ENCODE assay signal across 8 cellular contexts in genomic region chr4:69823481-69824186, GRCh38. TPM values are rescaled to one million over a fixed set of nuclear protein-coding genes. Genes with fewer than 3 reads are reported as not detected.
DNase-seq lines count a peak whose midpoint lies in the region; ATAC-seq and TF ChIP-seq lines count a peak whose summit lies in the region.

No MANE protein-coding gene starts in this region.

- H3K9me3 ChIP-seq in body of pancreas: no peaks in the 10 kb centered on the region

- ATAC-seq in GM19468 (IDR thresholded peaks at IDR 0.05; ENCODE audit: extremely low read depth, unreplicated experiment) (peak; percentile 93), HG03558 (IDR thresholded peaks at IDR 0.05; ENCODE audit: extremely low read depth, unreplicated experiment) (peak; percentile 84), body of pancreas (peak; percentile 97), natural killer cell (peak; percentile 84 to 99 (median 97))

- H3K9me3 Mint-ChIP-seq in natural killer cell (no peaks in the 10 kb centered on the region), glutamatergic neuron (ENCODE audit: unreplicated experiment) (no peaks in the 10 kb centered on the region), endothelial cell (ENCODE audit: unreplicated experiment) (no peaks in the 10 kb centered on the region)

- H3K36me3 Mint-ChIP-seq in natural killer cell: no peaks in the 10 kb centered on the region
- no peaks in the 10 kb centered on the region for H3K36me3 Mint-ChIP-seq in glutamatergic neuron (ENCODE audit: unreplicated experiment)
- H3K36me3 Mint-ChIP-seq in endothelial cell (ENCODE audit: low read depth, unreplicated experiment): no peaks in the 10 kb centered on the region

- no peaks in the 10 kb centered on the region for H3K36me3 ChIP-seq in body of pancreas (replicated peaks in 1 of 2; ENCODE audit: insufficient read depth in 1 of 2, low read depth in 2 of 2)

- H3K27ac ChIP-seq in body of pancreas: peak overlapping the region; percentile 39 to 48 (median 44)

- DNase-seq in ELR (ENCODE audit: low read depth) (peak; percentile 6), RKO (ENCODE audit: low spot score) (peak; percentile 46), body of pancreas (peak; percentile 71 to 85 (median 78)), natural killer cell (no peak), glutamatergic neuron (no peak), endothelial cell (ENCODE audit: low spot score) (no peak)

- WGBS in body of pancreas, 2 donors: 37 to 39% methylated on average over 8 of the region's 8 CpGs

- peak overlapping the region in 1 of 2 donors; percentile 46 for H3K27ac Mint-ChIP-seq in natural killer cell
- H3K27ac Mint-ChIP-seq in glutamatergic neuron (ENCODE audit: unreplicated experiment): no peak overlapping the region
- H3K27ac Mint-ChIP-seq in endothelial cell (ENCODE audit: unreplicated experiment): no peak overlapping the region

- H3K4me1 Mint-ChIP-seq in natural killer cell (peaks cover 21 to 28% of the 10 kb centered on the region in 2 donors), glutamatergic neuron (ENCODE audit: low read depth, unreplicated experiment) (no peaks in the 10 kb centered on the region), endothelial cell (ENCODE audit: unreplicated experiment) (no peaks in the 10 kb centered on the region)

- TF ChIP-seq POLR2A in body of pancreas (IDR thresholded peaks at IDR 0.05): no peak

- intact Hi-C loops in body of pancreas (cut with DNase I): no loop called here
- intact Hi-C loops in natural killer cell (cut with micrococcal nuclease): loop anchor here (1.0 to 2.0 kb wide), 2 partner anchors 57 to 134 kb away; no protein-coding TSS in a partner anchor

- H3K27me3 Mint-ChIP-seq in natural killer cell (ENCODE audit: low read depth in 2 of 2): no peaks in the 10 kb centered on the region
- H3K27me3 Mint-ChIP-seq in glutamatergic neuron (ENCODE audit: unreplicated experiment): no peaks in the 10 kb centered on the region
- H3K27me3 Mint-ChIP-seq in endothelial cell (ENCODE audit: unreplicated experiment): no peaks in the 10 kb centered on the region

- H3K27me3 ChIP-seq in body of pancreas: no peaks in the 10 kb centered on the region

- H3K4me3 Mint-ChIP-seq in natural killer cell: no peak overlapping the region
- no peak overlapping the region for H3K4me3 Mint-ChIP-seq in glutamatergic neuron (ENCODE audit: unreplicated experiment)
- H3K4me3 Mint-ChIP-seq in endothelial cell (ENCODE audit: unreplicated experiment): no peak overlapping the region

- no peak overlapping the region for H3K4me3 ChIP-seq in body of pancreas

- peaks cover 12% of the 10 kb centered on the region for H3K4me1 ChIP-seq in body of pancreas

- peak in 6 of 7 experiments; percentile 39 to 81 (median 76) for TF ChIP-seq CTCF in body of pancreas (IDR thresholded peaks at IDR 0.05)
- TF ChIP-seq CTCF in natural killer cell (IDR thresholded peaks at IDR 0.05): peak; percentile 68
- TF ChIP-seq CTCF in glutamatergic neuron (IDR thresholded peaks at IDR 0.05; ENCODE audit: partially characterized antibody, unreplicated experiment): no peak
- no peak for TF ChIP-seq CTCF in endothelial cell (IDR thresholded peaks at IDR 0.05; ENCODE audit: unreplicated experiment)

RNA-seq across cellular contexts. Expression of gene SULT1E1, which starts 36.3 kb away (rescaled TPM):
- total RNA-seq in body of pancreas (1 to 10 TPM in 1 of 2 donors, not detected in 1; 1.3 TPM), natural killer cell (not detected), glutamatergic neuron (ENCODE audit: unreplicated experiment) (not detected), endothelial cell (ENCODE audit: unreplicated experiment) (not detected)

Comparison
In these comparisons a context has a peak if more than half of its experiments do, and no peak if none do; other contexts are left out.
1. DNase-seq: peak in ELR (single experiment), RKO (single experiment) and body of pancreas (4 of 4); none in natural killer cell (single experiment), glutamatergic neuron (single experiment) and endothelial cell (single experiment).
2. CTCF ChIP-seq: peak in body of pancreas (6 of 7) and natural killer cell (single experiment); none in glutamatergic neuron (single experiment) and endothelial cell (single experiment).
3. Peak in every context shown above with its lines, with median percentiles within 50 percentile points of each other: ATAC-seq.